8 cellular contexts compared by ENCODE assay signal in the genomic region with DNA sequence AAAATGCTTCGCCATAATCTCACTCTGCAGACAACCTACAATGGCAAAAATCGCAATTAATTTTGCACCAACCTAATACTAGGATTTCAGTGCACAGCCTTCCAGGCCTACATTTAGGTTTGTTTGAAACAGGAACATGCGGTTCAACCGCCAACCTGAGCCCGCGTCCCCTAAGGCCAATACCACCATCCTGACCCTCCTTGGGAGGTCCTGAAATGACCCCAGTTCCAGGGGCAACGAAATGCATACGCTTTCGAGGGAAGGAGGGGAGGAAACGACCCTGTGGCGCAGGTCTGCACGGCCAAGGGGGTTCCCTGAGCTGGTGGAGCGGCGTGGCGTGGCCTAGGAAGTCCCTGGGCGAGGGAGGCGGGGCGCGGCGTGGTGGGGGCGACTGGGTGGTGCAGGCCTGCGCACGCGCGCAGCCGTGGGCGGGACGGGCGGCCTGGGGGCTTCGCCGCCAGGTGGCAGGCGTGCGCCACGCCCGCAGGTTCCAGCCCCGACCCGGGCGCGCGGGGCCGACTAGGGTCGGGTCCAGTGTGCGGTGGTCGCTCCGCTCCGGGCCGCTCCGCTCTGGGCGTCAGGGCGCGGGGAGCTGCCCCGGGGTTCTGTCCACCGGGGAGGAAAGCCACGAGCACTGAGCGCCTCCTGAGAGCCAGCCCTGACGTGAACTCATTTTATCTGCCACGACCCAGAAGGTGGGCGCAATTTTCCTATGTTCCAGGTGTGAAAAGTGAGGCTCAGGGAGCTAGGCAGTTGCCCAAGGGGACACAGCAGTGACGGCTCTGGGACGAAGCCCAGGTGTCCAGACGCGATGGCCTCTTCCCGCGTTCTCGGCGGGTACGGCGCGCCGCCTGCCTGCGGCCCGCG.
DNase-seq lines count a peak whose midpoint lies in the region; ATAC-seq and TF ChIP-seq lines count a peak whose summit lies in the region.

No MANE protein-coding gene starts in this region.

- TF ChIP-seq CTCF in lower leg skin (IDR thresholded peaks at IDR 0.05) = no peak

- ATAC-seq in GM19035 (IDR thresholded peaks at IDR 0.05; ENCODE audit: unreplicated experiment) (peak; percentile 59), HG03342 (IDR thresholded peaks at IDR 0.05; ENCODE audit: unreplicated experiment) (peak; percentile 57)

- DNase-seq in Ammon's horn (ENCODE audit: low spot score) (peak; percentile 88), NCI-H69 (lab: John Stamatoyannopoulos, UW) (peak; percentile 93), dermis microvascular lymphatic vessel endothelial cell (ENCODE audit: low read depth in 2 of 2) (peak; percentile 43 to 83), lower leg skin (ENCODE audit: low spot score in 2 of 2) (peak; percentile 83 to 97)
- peak; percentile 89 to 92 for DNase-seq in activated CD4-positive, alpha-beta T cell treated with anti-CD3 and anti-CD28 coated beads, Interleukin-2, amount 50 U/mL, for 4 hours
- peak; percentile 85 to 94 (median 85) for DNase-seq in stimulated activated CD4-positive, alpha-beta T cell treated with anti-CD3 and anti-CD28 coated beads, TNF-alpha, amount 100 ng/mL, for 1 hour (ENCODE audit: low read depth in 3 of 3, low spot score in 1 of 3)

- 4 to 6% methylated on average over 33 to 64 of the region's 73 CpGs for WGBS in lower leg skin, 2 donors

- TF ChIP-seq POLR2A in lower leg skin (IDR thresholded peaks at IDR 0.05) = no peak

- intact Hi-C loops in lower leg skin (cut with DNase I; ENCODE audit: low total_unique reads) = no loop called here

- H3K4me3 ChIP-seq in lower leg skin (ENCODE audit: low read depth, poor library complexity, severe bottlenecking) = peak overlapping the region; percentile 43

Comparison
In these comparisons a context has a peak if more than half of its experiments do, and no peak if none do; other contexts are left out.
1. Peak in every context shown above with its lines: DNase-seq, ATAC-seq and H3K4me3 ChIP-seq.